ENCODE assay signal across 1 cellular context in the genomic region with DNA sequence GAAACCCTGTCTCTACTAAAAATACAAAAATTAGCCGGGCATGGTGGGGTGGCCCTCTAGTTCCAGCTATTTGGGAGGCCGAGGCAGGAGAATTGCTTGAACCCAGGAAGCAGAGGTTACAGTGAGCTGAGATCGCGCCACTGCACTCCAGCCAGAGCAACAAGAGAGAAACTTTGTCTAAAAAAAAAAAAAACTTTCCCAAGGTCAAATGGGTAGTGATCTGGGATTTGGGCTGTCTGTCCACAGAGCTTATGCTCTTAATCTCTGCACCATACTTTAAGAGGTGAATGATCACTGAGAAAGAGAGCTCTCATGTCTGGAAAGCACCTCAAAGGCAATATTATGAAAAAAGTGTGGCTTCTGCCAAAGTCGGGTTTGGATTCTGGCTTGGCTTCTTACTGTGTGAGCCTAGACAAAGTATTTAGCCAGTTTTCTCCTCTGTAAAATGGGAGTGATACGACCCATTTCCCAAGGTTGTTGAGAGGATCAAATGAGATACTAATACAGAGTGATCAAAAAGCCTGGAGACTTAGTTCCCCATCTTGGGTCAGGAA.
TF ChIP-seq lines count a peak whose summit lies in the region.

No MANE protein-coding gene starts in this region.

TF ChIP-seq in HCT116, 20 proteins besides CTCF, POLR2A, EP300 and RAD21:
- TF ChIP-seq EZH2 (IDR thresholded peaks at IDR 0.05) (no peak), TCF7L2 (IDR thresholded peaks at IDR 0.05; ENCODE audit: borderline replicate concordance, extremely low read depth, insufficient read depth, insufficient read length) (no peak), JUND (IDR thresholded peaks at IDR 0.05) (no peak), EGR1 (IDR thresholded peaks at IDR 0.05; ENCODE audit: low read depth) (no peak), SIN3A (IDR thresholded peaks at IDR 0.05; ENCODE audit: low read depth) (no peak), FOSL1 (IDR thresholded peaks at IDR 0.05; ENCODE audit: low read depth) (no peak), MAX (IDR thresholded peaks at IDR 0.05) (no peak), SP1 (IDR thresholded peaks at IDR 0.05; ENCODE audit: low read depth) (no peak), EZH2phosphoT487 (IDR thresholded peaks at IDR 0.05; ENCODE audit: borderline replicate concordance) (no peak)
TF ChIP-seq in HCT116: peak in this region for 0.
